In the genomic region with DNA sequence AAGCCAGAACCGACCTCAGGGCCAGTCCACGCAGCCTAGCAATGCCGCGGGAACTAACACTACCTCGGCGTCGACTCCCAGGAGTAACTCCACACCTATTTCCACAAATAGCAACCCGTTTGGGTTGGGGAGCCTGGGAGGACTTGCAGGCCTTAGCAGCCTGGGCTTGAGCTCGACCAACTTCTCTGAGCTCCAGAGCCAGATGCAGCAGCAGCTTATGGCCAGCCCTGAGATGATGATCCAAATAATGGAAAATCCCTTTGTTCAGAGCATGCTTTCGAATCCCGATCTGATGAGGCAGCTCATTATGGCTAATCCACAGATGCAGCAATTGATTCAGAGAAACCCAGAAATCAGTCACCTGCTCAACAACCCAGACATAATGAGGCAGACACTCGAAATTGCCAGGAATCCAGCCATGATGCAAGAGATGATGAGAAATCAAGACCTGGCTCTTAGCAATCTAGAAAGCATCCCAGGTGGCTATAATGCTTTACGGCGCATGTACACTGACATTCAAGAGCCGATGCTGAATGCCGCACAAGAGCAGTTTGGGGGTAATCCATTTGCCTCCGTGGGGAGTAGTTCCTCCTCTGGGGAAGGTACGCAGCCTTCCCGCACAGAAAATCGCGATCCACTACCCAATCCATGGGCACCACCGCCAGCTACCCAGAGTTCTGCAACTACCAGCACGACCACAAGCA, we compare ENCODE assay signal across 8 cellular contexts. TPM values are rescaled to one million over a fixed set of nuclear protein-coding genes. Genes with fewer than 3 reads are reported as not detected.
DNase-seq lines count a peak whose midpoint lies in the region; ATAC-seq and TF ChIP-seq lines count a peak whose summit lies in the region.

No MANE protein-coding gene starts in this region.

- in situ Hi-C loops in astrocyte of the spinal cord (cut with HindIII; ENCODE audit: low sequenced_read_pairs) = no loop called here
- in situ Hi-C loops in gastrocnemius medialis (cut with MboI; ENCODE audit: low sequenced_read_pairs in 4 of 4) = loop anchor here in 1 of 4 donors (25.0 kb wide), 1 partner anchor 173 kb away; a partner anchor contains a TSS

- H3K27me3 ChIP-seq in gastrocnemius medialis = no peaks in the 10 kb centered on the region

- peak overlapping the region; percentile 51 for H3K4me3 ChIP-seq in astrocyte of the spinal cord (ENCODE audit: low read depth, low read length)
- H3K4me3 ChIP-seq in gastrocnemius medialis = peak overlapping the region; percentile 66 to 83 (median 80)

- peak overlapping the region; percentile 90 to 98 (median 94) for H3K27ac ChIP-seq in gastrocnemius medialis

- no peak for TF ChIP-seq POLR2A in gastrocnemius medialis (IDR thresholded peaks at IDR 0.05)

- no peak for TF ChIP-seq CTCF in astrocyte of the spinal cord (IDR thresholded peaks at IDR 0.05; ENCODE audit: low read depth, low read length)
- TF ChIP-seq CTCF in gastrocnemius medialis (IDR thresholded peaks at IDR 0.05 in 4 of 5, conservative IDR thresholded peaks at IDR 0.05 in 1 of 5) = no peak

- peaks cover 28 to 29% of the 10 kb centered on the region in 2 donors for H3K4me1 ChIP-seq in gastrocnemius medialis

- no peaks in the 10 kb centered on the region for H3K36me3 ChIP-seq in gastrocnemius medialis

- intact Hi-C loops in gastrocnemius medialis (cut with DNase I; ENCODE audit: low total_unique reads) = loop anchor here (5.0 to 10.0 kb wide), 4 partner anchors 168 to 1030 kb away; a partner anchor contains a TSS

- ATAC-seq in GM18502 (IDR thresholded peaks at IDR 0.05; ENCODE audit: poor library complexity, unreplicated experiment) (peak; percentile 19), HG02870 (IDR thresholded peaks at IDR 0.05; ENCODE audit: unreplicated experiment) (peak; percentile 24), gastrocnemius medialis (peak; percentile 78 to 82), HG02571 (IDR thresholded peaks at IDR 0.05; ENCODE audit: unreplicated experiment) (no peak), HG03457 (IDR thresholded peaks at IDR 0.05; ENCODE audit: unreplicated experiment) (no peak)

- DNase-seq in OCI-M1 (lab: John Stamatoyannopoulos, UW) (peak; percentile 37), astrocyte of the spinal cord (ENCODE audit: low read depth, low spot score) (peak; percentile 39), iPS-NIHi7 (ENCODE audit: extremely low spot score) (peak; percentile 6), gastrocnemius medialis (peak; percentile 22 to 51)

- no peaks in the 10 kb centered on the region for H3K9me3 ChIP-seq in gastrocnemius medialis

RNA-seq across cellular contexts. Expression of a gene that starts 0.9 kb away (rescaled TPM):
- 10 to 100 TPM; 21.6 to 31.1 (median 25.4) TPM for total RNA-seq in gastrocnemius medialis

Comparison
In these comparisons a context has a peak if more than half of its experiments do, and no peak if none do; other contexts are left out.
1. ATAC-seq: peak in GM18502 (single experiment), HG02870 (single experiment) and gastrocnemius medialis (2 of 2); none in HG02571 (single experiment) and HG03457 (single experiment).
2. Peak in every context shown above with its lines, with median percentiles within 50 percentile points of each other: DNase-seq.